ENCODE assay signal across 21 cellular contexts in genomic region chr11:70824590-70825300, GRCh38.
A peak's percentile ranks its signal among the peaks of the same experiment; 100 is the strongest.
DNase-seq lines count a peak whose midpoint lies in the region; FAIRE-seq and TF ChIP-seq lines count a peak whose summit lies in the region.
"Had no signal": no experiment of that assay in that cellular context is flagged by ENCODE, and none has a peak within 500 bp of the region (broad histone marks: within the 10 kb centered on the region; RNA-seq: fewer than 3 reads in every experiment).

No MANE protein-coding gene starts in this region.

- no peaks in the 10 kb centered on the region for H3K36me3 ChIP-seq in ES-I3 (ENCODE audit: insufficient read depth, low read length)
- no peaks in the 10 kb centered on the region for H3K36me3 ChIP-seq in mesendoderm (ENCODE audit: control insufficient read depth, insufficient read depth, low read length)
- no peaks in the 10 kb centered on the region for H3K36me3 ChIP-seq in spleen
- H3K36me3 ChIP-seq: BE2C, heart right ventricle, tibial nerve had no signal

- H3K18ac ChIP-seq in mesendoderm (ENCODE audit: low read length): no peak overlapping the region

- no peak overlapping the region for H2BK120ac ChIP-seq in mesendoderm (ENCODE audit: low read depth, low read length)

- no peak for FAIRE-seq in GM12892 (lab: Jason Lieb, UNC)
- FAIRE-seq: HepG2 had no signal

- H3K4ac ChIP-seq in mesendoderm (ENCODE audit: low read depth, low read length): no peak overlapping the region

- no peak overlapping the region for H2BK5ac ChIP-seq in mesendoderm (ENCODE audit: low read length)

- H3K27me3 ChIP-seq in mesendoderm (ENCODE audit: insufficient read depth, low read length, poor library complexity): no peaks in the 10 kb centered on the region
- H3K27me3 ChIP-seq in spleen (replicated peaks in 1 of 7): peaks cover 0 to 81% (median 15%) of the 10 kb centered on the region in 7 donors
- H3K27me3 ChIP-seq: body of pancreas, SJSA1 had no signal

- no peak overlapping the region for H4K8ac ChIP-seq in mesendoderm (ENCODE audit: low read depth, low read length)

- intact Hi-C loops in spleen (cut with DNase I; ENCODE audit: low total_unique reads): no loop called here

- H3K4me2 ChIP-seq in mesendoderm (ENCODE audit: low read length): no peak overlapping the region

- no peak overlapping the region for H2BK15ac ChIP-seq in mesendoderm (replicated peaks; ENCODE audit: low read depth)

- no peaks in the 10 kb centered on the region for H3K79me2 ChIP-seq in mesendoderm (ENCODE audit: control insufficient read depth, insufficient read depth, low read length)

- no peak for TF ChIP-seq CTCF in spleen (IDR thresholded peaks at IDR 0.05 in 8 of 11, conservative IDR thresholded peaks at IDR 0.05 in 3 of 11)

- H3K4me3 ChIP-seq in mesendoderm (ENCODE audit: low read length) (no peak overlapping the region), spleen (peak overlapping the region in 1 of 8 donors; percentile 16)
- H3K4me3 ChIP-seq: body of pancreas, heart right ventricle, SJSA1, tibial nerve had no signal

- no CpG with 5 or more reads among the region's 17 CpGs for WGBS in mesendoderm (ENCODE audit: extremely low coverage, insufficient coverage, low lambda C conversion rate)
- 10 to 23% (median 14%) methylated on average over 17 of the region's 17 CpGs for WGBS in spleen, 5 donors

- H3K9ac ChIP-seq in ES-I3 (ENCODE audit: low read depth, low read length) (peak overlapping the region; percentile 2; the same call in 1 of the 2 replicates), mesendoderm (ENCODE audit: low read length) (no peak overlapping the region)

- no peak overlapping the region for H4K5ac ChIP-seq in mesendoderm (ENCODE audit: low read length)

- H3K4me1 ChIP-seq in ES-I3 (ENCODE audit: insufficient read depth, low read length) (peaks cover 15% of the 10 kb centered on the region), mesendoderm (ENCODE audit: control insufficient read depth, low read depth, low read length) (peaks cover 5% of the 10 kb centered on the region), spleen (peaks cover 0 to 48% (median 10%) of the 10 kb centered on the region in 6 donors)
- H3K4me1 ChIP-seq: BE2C, SJSA1 had no signal

- TF ChIP-seq POLR2A in GM12892 (IDR thresholded peaks at IDR 0.05; ENCODE audit: low read depth, low read length) (no peak), spleen (IDR thresholded peaks at IDR 0.05) (no peak)

- H3K9me3 ChIP-seq in ES-I3 (ENCODE audit: control insufficient read depth, insufficient read depth, low read length): no peaks in the 10 kb centered on the region
- no peaks in the 10 kb centered on the region for H3K9me3 ChIP-seq in spleen
- H3K9me3 ChIP-seq: BE2C, body of pancreas, heart right ventricle had no signal

- no peak overlapping the region for H3K23ac ChIP-seq in mesendoderm (ENCODE audit: low read length)

- H2AK5ac ChIP-seq in mesendoderm (ENCODE audit: low read length): no peak overlapping the region

- no peak overlapping the region for H3K56ac ChIP-seq in mesendoderm (ENCODE audit: low read length)

- H3K79me1 ChIP-seq in mesendoderm (ENCODE audit: low read length): no peaks in the 10 kb centered on the region

- peak; percentile 64 for DNase-seq in CMK (ENCODE audit: low read depth)
- DNase-seq in NCI-H748 treated with DMSO at 0.1 percent for 48 hours (lab: John Stamatoyannopoulos, UW): peak; percentile 22
- DNase-seq in mesendoderm: peak; percentile 34
- DNase-seq in GM12892 (ENCODE audit: insufficient read length): no peak
- DNase-seq in NCI-H526 treated with DMSO at 0.1 percent for 48 hours (lab: John Stamatoyannopoulos, UW): no peak
- DNase-seq in spleen: no peak
- DNase-seq: activated CD4-positive, alpha-beta T cell treated with anti-CD3 and anti-CD28 coated beads, Interleukin-2, amount 10 ng/mL, durations not matched to agents 24 days and 14 days; activated naive CD4-positive, alpha-beta T cell treated with anti-CD3 and anti-CD28 coated beads, Interleukin-2, amount 50 U/mL, for 16 hours; activated T-cell treated with anti-CD3 and anti-CD28 coated beads for 4 hours; BE2C; body of pancreas; heart right ventricle; left cardiac atrium; MM.1S; NCI-H345; stimulated activated CD4-positive, alpha-beta T cell treated with anti-CD3 and anti-CD28 coated beads, Interleukin-4, amount 100 ng/mL, for 4 hours; T-helper 9 cell had no signal

- no peak overlapping the region for H3K27ac ChIP-seq in mesendoderm (ENCODE audit: low read depth, low read length)
- peak overlapping the region in 1 of 8 donors; percentile 3 for H3K27ac ChIP-seq in spleen
- H3K27ac ChIP-seq: body of pancreas, heart right ventricle, SJSA1, tibial nerve had no signal

Comparison
In these comparisons a context has a peak if more than half of its experiments do, and no peak if none do; other contexts are left out.
1. DNase-seq: peak in CMK (single experiment), NCI-H748 treated with DMSO at 0.1 percent for 48 hours (single experiment) and mesendoderm (single experiment); none in GM12892 (single experiment), NCI-H526 treated with DMSO at 0.1 percent for 48 hours (single experiment) and spleen (single experiment).